In the genomic region with DNA sequence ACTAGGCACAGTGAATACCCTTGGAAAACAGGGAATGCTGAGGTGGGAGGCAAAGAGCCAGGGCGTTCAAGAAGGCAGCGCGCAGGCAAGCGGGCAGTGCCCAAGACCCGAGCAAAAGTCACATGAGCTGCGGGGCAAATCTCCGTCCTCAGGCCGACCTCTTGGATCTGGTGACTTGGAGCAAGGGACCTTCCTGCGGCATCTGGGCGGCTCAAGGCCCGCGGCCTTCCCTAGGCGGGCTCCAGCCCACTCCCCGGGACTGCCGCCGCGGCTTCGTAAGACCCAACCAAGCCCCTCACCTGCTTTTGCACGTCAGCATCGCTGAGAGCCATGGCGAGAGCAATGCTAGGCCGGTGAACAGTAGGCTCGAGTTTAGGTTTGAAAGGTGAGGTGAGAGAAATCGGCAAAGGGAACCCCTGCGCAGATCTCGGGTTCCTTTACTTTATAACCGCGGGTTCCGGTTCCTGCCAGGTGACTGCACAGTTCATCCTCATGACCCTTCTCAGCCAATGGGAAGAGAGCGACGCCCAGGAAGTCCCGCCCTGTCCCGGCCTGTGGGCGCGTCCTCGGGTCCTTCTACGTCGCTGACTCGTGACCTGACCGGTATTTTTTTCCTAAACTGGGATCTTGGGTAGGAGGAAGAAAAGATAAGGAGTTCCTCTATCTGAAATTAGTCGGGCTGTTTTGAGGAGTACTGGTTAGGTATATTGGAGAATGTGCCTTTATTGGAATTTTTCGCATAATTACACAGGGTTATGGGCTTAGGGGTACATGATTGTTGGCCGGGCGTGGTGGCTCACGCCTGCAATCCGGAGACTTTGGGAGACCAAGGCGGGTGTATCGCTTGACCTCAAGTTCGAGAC, we compare ENCODE assay signal across 8 cellular contexts. TPM values are rescaled to one million over a fixed set of nuclear protein-coding genes. Genes with fewer than 3 reads are reported as not detected.
A peak's percentile ranks its signal among the peaks of the same experiment; 100 is the strongest.
DNase-seq lines count a peak whose midpoint lies in the region; ATAC-seq and TF ChIP-seq lines count a peak whose summit lies in the region.

A gene (minus strand): TSS at position 446 of the 863 bp plus-strand sequence. CDS start 114 bp downstream, at position 332.

- H3K27ac ChIP-seq in spleen = peak within 1 kb of the TSS; percentile 76 to 97 (median 94)

- intact Hi-C loops in spleen (cut with DNase I; ENCODE audit: low total_unique reads) = no loop called here

- no peak for TF ChIP-seq POLR2A in spleen (IDR thresholded peaks at IDR 0.05)

- peaks cover 27 to 58% (median 48%) of the 10 kb centered on the region in 6 donors for H3K4me1 ChIP-seq in spleen

- H3K4me3 ChIP-seq in spleen = peak within 1 kb of the TSS; percentile 97 to 100 (median 99)

- TF ChIP-seq CTCF in spleen (IDR thresholded peaks at IDR 0.05 in 8 of 11, conservative IDR thresholded peaks at IDR 0.05 in 3 of 11) = peak in 2 of 11 experiments; percentile 13 to 20

- 0 to 1% (median 1%) methylated on average over 40 to 49 of the region's 49 CpGs for WGBS in spleen, 5 donors

- H3K27me3 ChIP-seq in spleen (replicated peaks in 1 of 7) = no peaks in the 10 kb centered on the region

- peak; percentile 96 for DNase-seq in AG08396 (ENCODE audit: low spot score)
- peak; percentile 60 for DNase-seq in NCI-H345 treated with DMSO at 0.1 percent for 48 hours (lab: John Stamatoyannopoulos, UW; ENCODE audit: unreplicated experiment)
- peak; percentile 71 to 88 (median 87) for DNase-seq in activated CD4-positive, CD25-positive, alpha-beta regulatory T cell (lab: John Stamatoyannopoulos, UW)
- DNase-seq in central memory CD4-positive, alpha-beta T cell = peak; percentile 93
- DNase-seq in inferior parietal cortex (ENCODE audit: extremely low spot score) = peak; percentile 98
- DNase-seq in spleen = peak; percentile 95

- peaks cover 0 to 35% (median 9%) of the 10 kb centered on the region in 6 donors for H3K36me3 ChIP-seq in spleen

- H3K9me3 ChIP-seq in spleen = no peaks in the 10 kb centered on the region

- ATAC-seq in GM19023 (IDR thresholded peaks at IDR 0.05; ENCODE audit: unreplicated experiment) (peak; percentile 100), HG03280 (IDR thresholded peaks at IDR 0.05; ENCODE audit: unreplicated experiment) (peak; percentile 99)

RNA-seq across cellular contexts. Expression of the gene that starts here (rescaled TPM):
- 100 to 1,000 TPM in 6 of 7 donors, 10 to 100 TPM in 1; 85.3 to 127 (median 112) TPM for total RNA-seq in spleen
- polyA plus RNA-seq in spleen = 100 to 1,000 TPM in 1 of 3 donors, 10 to 100 TPM in 2; 66.1 to 115 (median 99.6) TPM

Comparison
In these comparisons a context has a peak if more than half of its experiments do, and no peak if none do; other contexts are left out.
1. Peak in every context shown above with its lines: DNase-seq, ATAC-seq, H3K4me3 ChIP-seq and H3K27ac ChIP-seq.